ENCODE assay signal across 1 cellular context in genomic region chr21:39048574-39048973, GRCh38.
TF ChIP-seq lines count a peak whose summit lies in the region.

No MANE protein-coding gene starts in this region.

TF ChIP-seq in IMR-90, 13 proteins besides CTCF, POLR2A, EP300 and RAD21:
- TF ChIP-seq RCOR1 (IDR thresholded peaks at IDR 0.05; ENCODE audit: insufficient replicate concordance, low read length) (no peak), NFE2L2 (IDR thresholded peaks at IDR 0.05; ENCODE audit: low read depth, low read length) (no peak), CEBPB (IDR thresholded peaks at IDR 0.05; ENCODE audit: low read depth, low read length) (peak; percentile 79), MXI1 (IDR thresholded peaks at IDR 0.05; ENCODE audit: borderline replicate concordance, low read depth, low read length) (no peak), MAFK (IDR thresholded peaks at IDR 0.05; ENCODE audit: low read depth, low read length) (no peak), CHD1 (IDR thresholded peaks at IDR 0.05; ENCODE audit: low read depth, low read length) (no peak), RFX5 (IDR thresholded peaks at IDR 0.05; ENCODE audit: low read depth, low read length) (no peak)
